1 cellular context compared by ENCODE assay signal in the genomic region with DNA sequence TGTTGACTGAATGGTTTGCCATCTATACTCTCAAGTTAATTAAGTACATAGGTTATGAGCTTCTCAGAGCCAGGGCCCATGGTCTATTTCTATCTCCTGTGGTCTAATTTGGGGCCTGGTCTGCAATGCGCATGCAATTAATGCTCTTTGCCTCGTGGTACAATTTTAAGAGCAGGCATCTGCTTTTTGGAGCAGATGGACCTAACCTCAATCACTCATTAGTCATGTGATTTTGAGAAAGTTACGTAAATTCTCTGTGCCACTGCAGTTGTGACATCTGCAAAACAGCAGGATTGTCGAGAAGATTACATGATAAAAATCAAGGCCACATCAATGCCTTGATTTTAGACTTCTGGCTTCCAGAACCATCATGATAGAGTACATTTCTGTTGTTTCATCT.
TF ChIP-seq lines count a peak whose summit lies in the region.

No MANE protein-coding gene starts in this region.

TF ChIP-seq in SK-N-SH treated with all-trans-retinoic acid at 6 μM for 48 hours, 23 proteins besides CTCF, POLR2A, EP300 and RAD21 (continued from another document):
- no peak for TF ChIP-seq POU6F1 (CRISPR knock-in tag; IDR thresholded peaks at IDR 0.05; ENCODE audit: borderline replicate concordance, low read depth)
- peak; percentile 89 for TF ChIP-seq BACH2 (CRISPR knock-in tag; IDR thresholded peaks at IDR 0.05; ENCODE audit: borderline replicate concordance)
- TF ChIP-seq GLIS3 (CRISPR knock-in tag; IDR thresholded peaks at IDR 0.05): no peak
- TF ChIP-seq OSR1 (CRISPR knock-in tag; IDR thresholded peaks at IDR 0.05): no peak
- TF ChIP-seq, protein P1, sequence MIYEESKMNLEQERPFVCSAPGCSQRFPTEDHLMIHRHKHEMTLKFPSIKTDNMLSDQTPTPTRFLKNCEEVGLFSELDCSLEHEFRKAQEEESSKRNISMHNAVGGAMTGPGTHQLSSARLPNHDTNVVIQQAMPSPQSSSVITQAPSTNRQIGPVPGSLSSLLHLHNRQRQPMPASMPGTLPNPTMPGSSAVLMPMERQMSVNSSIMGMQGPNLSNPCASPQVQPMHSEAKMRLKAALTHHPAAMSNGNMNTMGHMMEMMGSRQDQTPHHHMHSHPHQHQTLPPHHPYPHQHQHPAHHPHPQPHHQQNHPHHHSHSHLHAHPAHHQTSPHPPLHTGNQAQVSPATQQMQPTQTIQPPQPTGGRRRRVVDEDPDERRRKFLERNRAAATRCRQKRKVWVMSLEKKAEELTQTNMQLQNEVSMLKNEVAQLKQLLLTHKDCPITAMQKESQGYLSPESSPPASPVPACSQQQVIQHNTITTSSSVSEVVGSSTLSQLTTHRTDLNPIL (CRISPR knock-in tag; IDR thresholded peaks at IDR 0.05; ENCODE audit: low read depth): no peak
